In genomic region chr10:52645435-52645776, GRCh38 we compare ENCODE assay signal across 29 cellular contexts.
"Had no signal": no experiment of that assay in that cellular context is flagged by ENCODE, and none has a peak within 500 bp of the region (broad histone marks: within the 10 kb centered on the region; RNA-seq: fewer than 3 reads in every experiment).

No MANE protein-coding gene starts in this region.

- H3K27ac Mint-ChIP-seq: activated B cell treated with CpG ODN at 0.5 μM for 24 hours; activated naive CD4-positive, alpha-beta T cell treated with anti-CD3 and anti-CD28 coated beads, Interleukin-2, amount 50 U/mL, for 72 hours; activated T-cell treated with anti-CD3 and anti-CD28 coated beads, Interleukin-2, amount 50 U/mL, for 72 hours; stimulated activated effector memory CD8-positive, alpha-beta T cell treated with anti-CD3 and anti-CD28 coated beads, Interleukin-12 subunit alpha, Interleukin-12 subunit beta, amount 100 ng/mL, for 72 hours; stimulated activated naive CD8-positive, alpha-beta T cell treated with anti-CD3 and anti-CD28 coated beads, Interleukin-15, Interleukin-2, amounts not matched to agents 100 ng/mL and 50 ng/mL, for 24 hours; type B pancreatic cell had no signal

- H3K27ac ChIP-seq: adrenal gland, body of pancreas, colonic mucosa, gastroesophageal sphincter, hepatocyte, left ventricle myocardium inferior, ovary, prostate gland, skin epidermis, thoracic aorta, uterus had no signal

- H3K4me1 ChIP-seq: adrenal gland, body of pancreas, colonic mucosa, gastroesophageal sphincter, prostate gland, uterus had no signal

- DNase-seq: activated B cell treated with CpG ODN at 0.5 μM for 24 hours; activated naive CD4-positive, alpha-beta T cell; activated T-cell treated with anti-CD3 and anti-CD28 coated beads for 4 hours; aorta; cerebellar nuclear complex; effector memory CD4-positive, alpha-beta T cell; islet precursor cell; left ventricle myocardium inferior; ovary; stimulated activated CD4-positive, alpha-beta T cell treated with anti-CD3 and anti-CD28 coated beads, Interleukin-4, amount 100 ng/mL, for 24 hours; uterus had no signal

- ATAC-seq: activated naive CD4-positive, alpha-beta T cell treated with anti-CD3 and anti-CD28 coated beads, Interleukin-2, amount 50 U/mL, for 72 hours; activated T-cell treated with anti-CD3 and anti-CD28 coated beads, Interleukin-2, amount 50 U/mL, for 72 hours; gastroesophageal sphincter; sciatic nerve; stimulated activated effector memory CD8-positive, alpha-beta T cell treated with anti-CD3 and anti-CD28 coated beads, Interleukin-12 subunit alpha, Interleukin-12 subunit beta, amount 100 ng/mL, for 72 hours had no signal

- H3K27me3 Mint-ChIP-seq: activated B cell treated with CpG ODN at 0.5 μM for 24 hours; stimulated activated naive CD8-positive, alpha-beta T cell treated with anti-CD3 and anti-CD28 coated beads, Interleukin-15, Interleukin-2, amounts not matched to agents 100 ng/mL and 50 ng/mL, for 24 hours; type B pancreatic cell had no signal

- H3K4me3 Mint-ChIP-seq: activated B cell treated with CpG ODN at 0.5 μM for 24 hours; activated T-cell treated with anti-CD3 and anti-CD28 coated beads, Interleukin-2, amount 50 U/mL, for 72 hours; nephron; stimulated activated effector memory CD8-positive, alpha-beta T cell treated with anti-CD3 and anti-CD28 coated beads, Interleukin-12 subunit alpha, Interleukin-12 subunit beta, amount 100 ng/mL, for 72 hours; stimulated activated naive CD8-positive, alpha-beta T cell treated with anti-CD3 and anti-CD28 coated beads, Interleukin-15, Interleukin-2, amounts not matched to agents 100 ng/mL and 50 ng/mL, for 24 hours; type B pancreatic cell had no signal

- H3K36me3 Mint-ChIP-seq: stimulated activated effector memory CD8-positive, alpha-beta T cell treated with anti-CD3 and anti-CD28 coated beads, Interleukin-12 subunit alpha, Interleukin-12 subunit beta, amount 100 ng/mL, for 72 hours; type B pancreatic cell had no signal

- H3K79me2 ChIP-seq: hepatocyte had no signal

- H3K4me3 ChIP-seq: adrenal gland, body of pancreas, colonic mucosa, dorsolateral prefrontal cortex, gastroesophageal sphincter, hepatocyte, left ventricle myocardium inferior, lung, mucosa of descending colon, ovary, prostate gland, skin epidermis, thoracic aorta, uterus had no signal

- H3K4me1 Mint-ChIP-seq: activated B cell treated with CpG ODN at 0.5 μM for 24 hours; nephron; stimulated activated effector memory CD8-positive, alpha-beta T cell treated with anti-CD3 and anti-CD28 coated beads, Interleukin-12 subunit alpha, Interleukin-12 subunit beta, amount 100 ng/mL, for 72 hours had no signal

- H3K27me3 ChIP-seq: adrenal gland, body of pancreas, colonic mucosa, dorsolateral prefrontal cortex, gastroesophageal sphincter, hepatocyte, ovary, uterus had no signal

- H3K36me3 ChIP-seq: adrenal gland, colonic mucosa, gastroesophageal sphincter, left ventricle myocardium inferior, ovary, prostate gland, thoracic aorta, uterus had no signal

- H3K9me3 Mint-ChIP-seq: activated B cell treated with CpG ODN at 0.5 μM for 24 hours; activated T-cell treated with anti-CD3 and anti-CD28 coated beads, Interleukin-2, amount 50 U/mL, for 72 hours; nephron; stimulated activated naive CD8-positive, alpha-beta T cell treated with anti-CD3 and anti-CD28 coated beads, Interleukin-15, Interleukin-2, amounts not matched to agents 100 ng/mL and 50 ng/mL, for 24 hours; type B pancreatic cell had no signal

- H2AFZ ChIP-seq: hepatocyte had no signal

- H3K9me3 ChIP-seq: adrenal gland, body of pancreas, colonic mucosa, gastroesophageal sphincter, left ventricle myocardium inferior, mucosa of descending colon, ovary, prostate gland, thoracic aorta, uterus had no signal

- H3K4me2 ChIP-seq: hepatocyte had no signal
